ENCODE assay signal across 9 cellular contexts in the genomic region with DNA sequence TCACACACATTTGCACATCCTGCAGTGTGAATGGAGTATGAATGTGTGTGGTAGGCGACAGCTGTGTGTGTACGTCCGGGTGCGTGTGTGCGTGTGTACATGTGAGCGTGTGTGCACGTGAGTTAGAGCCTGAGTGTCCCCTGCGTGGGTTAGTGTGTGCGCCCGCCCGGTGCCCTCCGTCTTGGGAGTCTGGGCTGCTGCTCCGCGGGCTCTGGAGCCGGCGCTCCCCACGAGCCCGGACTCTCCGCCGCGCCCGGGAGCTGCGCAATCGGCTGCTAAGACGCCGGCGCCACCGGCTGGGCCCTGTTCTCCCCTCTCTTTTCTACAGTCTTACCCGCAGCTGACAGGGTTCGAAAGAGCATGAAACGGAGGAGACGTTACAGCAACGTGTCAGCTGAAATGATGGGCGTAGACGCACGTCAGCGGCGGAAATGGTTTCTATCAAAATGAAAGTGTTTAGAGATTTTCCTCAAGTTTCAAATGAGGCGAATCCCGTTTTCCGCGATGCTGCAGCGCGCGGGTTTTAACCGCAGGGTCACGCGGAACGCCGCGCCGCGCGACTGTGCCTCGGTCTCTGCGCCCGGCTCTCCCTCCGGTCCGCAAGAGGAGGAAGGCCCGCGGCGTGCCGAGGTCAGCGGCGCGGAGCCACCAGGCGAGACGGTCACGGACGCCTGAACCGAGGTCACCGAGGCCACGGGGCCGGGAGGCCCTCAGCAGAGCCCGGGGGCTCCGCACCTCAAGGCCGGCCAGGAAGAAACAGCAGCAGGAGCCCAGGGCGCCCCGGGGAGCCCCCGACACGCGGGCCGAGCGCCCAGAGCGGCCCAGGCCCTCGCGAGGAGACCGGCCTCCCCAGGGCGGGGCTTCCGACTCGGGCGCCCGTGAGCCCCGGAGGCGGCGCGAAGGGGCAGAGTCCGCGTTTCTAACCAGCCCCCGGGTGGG.
DNase-seq lines count a peak whose midpoint lies in the region; ATAC-seq, FAIRE-seq and TF ChIP-seq lines count a peak whose summit lies in the region.
"Had no signal": no experiment of that assay in that cellular context is flagged by ENCODE, and none has a peak within 500 bp of the region (broad histone marks: within the 10 kb centered on the region; RNA-seq: fewer than 3 reads in every experiment).

No MANE protein-coding gene starts in this region.

- intact Hi-C loops in activated CD8-positive, alpha-beta T cell treated with anti-CD3 and anti-CD28 coated beads for 36 hours (cut with micrococcal nuclease): no loop called here

- CTCF ChIA-PET in activated CD8-positive, alpha-beta T cell treated with anti-CD3 and anti-CD28 coated beads for 36 hours (lab: Charles Lee): interaction anchor here (1.2 to 1.3 kb wide), 2 partner anchors 47 to 71 kb away, joined by 3 to 4 read pairs; no protein-coding TSS in a partner anchor
- CTCF ChIA-PET in H1 (lab: Charles Lee; ENCODE audit: partially characterized antibody): interaction anchor here (0.8 kb wide), 1 partner anchor 130 kb away, joined by 3 read pairs; no protein-coding TSS in a partner anchor

- TF ChIP-seq RAD21 in H1 (IDR thresholded peaks at IDR 0.05 in 1 of 2, conservative IDR thresholded peaks at IDR 0.05 in 1 of 2; ENCODE audit: low read depth in 2 of 2, low read length in 2 of 2): no peak

- H3K9me3 Mint-ChIP-seq in activated CD8-positive, alpha-beta T cell treated with anti-CD3 and anti-CD28 coated beads for 36 hours: peaks cover 2% of the 10 kb centered on the region
- no peaks in the 10 kb centered on the region for H3K9me3 Mint-ChIP-seq in mesothelial cell of epicardium

- peak overlapping the region; percentile 18; the same call in 1 of the 2 replicates for H4K8ac ChIP-seq in H1 (ENCODE audit: extremely low read depth, insufficient read depth, low read length)

- H3K14ac ChIP-seq in H1 (ENCODE audit: insufficient read length): no peak overlapping the region

- peak overlapping the region; percentile 80 for H3K4me3 Mint-ChIP-seq in activated CD8-positive, alpha-beta T cell treated with anti-CD3 and anti-CD28 coated beads for 36 hours
- H3K4me3 Mint-ChIP-seq in mesothelial cell of epicardium: peak overlapping the region; percentile 69

- peak overlapping the region; percentile 64 for H3K4me3 ChIP-seq in GM12865 (ENCODE audit: low read depth, low read length)
- H3K4me3 ChIP-seq in H1 (ENCODE audit: extremely low read depth in 1 of 4, insufficient read depth in 2 of 4, low read depth in 3 of 4, low read length in 4 of 4): peak overlapping the region; percentile 39 to 61 (median 48)

- no peak overlapping the region for H4K5ac ChIP-seq in H1 (ENCODE audit: insufficient read length, low read depth, low read length)

- no peak overlapping the region for H2AFZ ChIP-seq in H1 (ENCODE audit: low read length)

- no peak overlapping the region for H3K9ac ChIP-seq in H1 (replicated peaks in 1 of 4; ENCODE audit: extremely low read depth in 1 of 4, low read depth in 3 of 4, low read length in 3 of 4)

- no peak overlapping the region for H3K56ac ChIP-seq in H1 (replicated peaks; ENCODE audit: insufficient read length, low read depth, low read length)

- H3K23ac ChIP-seq in H1 (ENCODE audit: insufficient read length): no peak overlapping the region

- H3K79me2 ChIP-seq in H1 (ENCODE audit: control insufficient read depth in 1 of 2, insufficient read depth in 2 of 2, low read length in 2 of 2): no peaks in the 10 kb centered on the region

- H2BK120ac ChIP-seq in H1 (replicated peaks; ENCODE audit: low read depth, low read length): no peak overlapping the region

- H3K36me3 Mint-ChIP-seq in activated CD8-positive, alpha-beta T cell treated with anti-CD3 and anti-CD28 coated beads for 36 hours (ENCODE audit: low read depth): no peaks in the 10 kb centered on the region
- no peaks in the 10 kb centered on the region for H3K36me3 Mint-ChIP-seq in mesothelial cell of epicardium

- peak; percentile 73 for DNase-seq in GM12865 (ENCODE audit: low read depth)
- DNase-seq in activated CD8-positive, alpha-beta T cell treated with anti-CD3 and anti-CD28 coated beads for 36 hours: peak; percentile 84
- DNase-seq in H1 (ENCODE audit: low read depth in 1 of 2, low spot score in 2 of 2): peak in 1 of 2 experiments; percentile 65
- DNase-seq in mesothelial cell of epicardium (ENCODE audit: low spot score in 2 of 2, unreplicated experiment in 2 of 2): no peak
- peak; percentile 28 for DNase-seq in stimulated activated CD8-positive, alpha-beta memory T cell treated with anti-CD3 and anti-CD28 coated beads, Interleukin-15, amount 100 ng/mL, for 24 hours (ENCODE audit: low read depth)
- DNase-seq in NCI-H2029 treated with DMSO at 0.1 percent for 48 hours (lab: John Stamatoyannopoulos, UW): no peak
- DNase-seq in kidney glomerular epithelial cell (lab: John Stamatoyannopoulos, UW): no peak

- H2BK15ac ChIP-seq in H1 (ENCODE audit: low read length): peak overlapping the region; percentile 100; the same call in 1 of the 2 replicates

- H2AK5ac ChIP-seq in H1 (ENCODE audit: low read depth, low read length): peak overlapping the region; percentile 86; the same call in 1 of the 2 replicates

- H3K79me1 ChIP-seq in H1 (ENCODE audit: low read depth, low read length): no peaks in the 10 kb centered on the region

- peak overlapping the region; percentile 97; the same call in 1 of the 2 replicates for H2BK12ac ChIP-seq in H1 (ENCODE audit: low read depth, low read length)

- peak overlapping the region; percentile 77 to 88 for H3K4me2 ChIP-seq in H1 (ENCODE audit: insufficient read depth in 1 of 2, low read depth in 2 of 2, low read length in 2 of 2)

- no peaks in the 10 kb centered on the region for H3K36me3 ChIP-seq in KOPT-K1 (ENCODE audit: insufficient read depth, low read length)
- peaks cover 0 to 5% (median 0%) of the 10 kb centered on the region in 4 experiments; a peak in 1 of 8 replicates for H3K36me3 ChIP-seq in H1 (ENCODE audit: control insufficient read depth in 2 of 4, insufficient read depth in 4 of 4, low read length in 3 of 4)

- H3K27me3 ChIP-seq in H1 (replicated peaks in 1 of 4; ENCODE audit: control insufficient read depth in 3 of 4, extremely low read depth in 1 of 4, insufficient read depth in 3 of 4, low read length in 3 of 4): peaks cover 29 to 44% (median 42%) of the 10 kb centered on the region in 4 experiments

- H2BK20ac ChIP-seq in H1 (ENCODE audit: low read length): no peak overlapping the region

- H4K91ac ChIP-seq in H1 (replicated peaks; ENCODE audit: insufficient read length, low read length): peak overlapping the region; percentile 65

- no peak for TF ChIP-seq POLR2A in H1 (IDR thresholded peaks at IDR 0.05; ENCODE audit: control extremely low read depth in 1 of 2, low read depth in 2 of 2, low read length in 2 of 2)

- WGBS in H1 (ENCODE audit: extremely low coverage in 1 of 2, insufficient coverage in 1 of 2, insufficient read length in 1 of 2, insufficient replicate concordance in 2 of 2, low coverage in 1 of 2, low lambda C conversion rate in 2 of 2, missing lambda C conversion rate in 1 of 2), 2 experiments: 2% methylated on average over 77 of the region's 100 CpGs; no CpG with 5 or more reads in 1 of the 2 experiments

- TF ChIP-seq CTCF in GM12865 (IDR thresholded peaks at IDR 0.05; ENCODE audit: insufficient read depth, low read depth, low read length, missing control alignments): no peak
- no peak for TF ChIP-seq CTCF in activated CD8-positive, alpha-beta T cell treated with anti-CD3 and anti-CD28 coated beads for 36 hours (IDR thresholded peaks at IDR 0.05)
- TF ChIP-seq CTCF in H1 (IDR thresholded peaks at IDR 0.05; ENCODE audit: control extremely low read depth in 1 of 3, insufficient read depth in 1 of 3, low read depth in 1 of 3, low read length in 3 of 3): no peak
- no peak for TF ChIP-seq CTCF in mesothelial cell of epicardium (IDR thresholded peaks at IDR 0.05; ENCODE audit: unreplicated experiment)

- no peaks in the 10 kb centered on the region for H3K27me3 Mint-ChIP-seq in activated CD8-positive, alpha-beta T cell treated with anti-CD3 and anti-CD28 coated beads for 36 hours
- peaks cover 46% of the 10 kb centered on the region for H3K27me3 Mint-ChIP-seq in mesothelial cell of epicardium (ENCODE audit: low read depth)

- TF ChIP-seq EP300 in H1 (IDR thresholded peaks at IDR 0.05; ENCODE audit: borderline replicate concordance in 1 of 2, low read depth in 2 of 2, low read length in 2 of 2): no peak

- H2BK5ac ChIP-seq in H1 (ENCODE audit: low read depth, low read length): no peak overlapping the region

- peaks cover 7% of the 10 kb centered on the region for H3K23me2 ChIP-seq in H1 (ENCODE audit: low read depth, low read length)

- no peak overlapping the region for H3K18ac ChIP-seq in H1 (ENCODE audit: extremely low read depth, low read length)

- POLR2A ChIA-PET in activated CD8-positive, alpha-beta T cell treated with anti-CD3 and anti-CD28 coated beads for 36 hours (lab: Charles Lee): interaction anchor here (0.9 to 1.4 kb wide), 2 partner anchors 466 to 1154 kb away, joined by 3 to 4 read pairs; partner anchors contain the start of gene PCMTD2
- POLR2A ChIA-PET in H1 (lab: Charles Lee; ENCODE audit: partially characterized antibody): interaction anchor here (0.9 to 1.2 kb wide), 4 partner anchors 10 to 29 kb away, joined by 3 to 4 read pairs (median 4); no protein-coding TSS in a partner anchor

- peaks cover 2% of the 10 kb centered on the region in 2 experiments for H4K20me1 ChIP-seq in H1 (replicated peaks in 1 of 2; ENCODE audit: control insufficient read depth in 1 of 2, insufficient read depth in 2 of 2, low read length in 2 of 2)

- H3K4ac ChIP-seq in H1 (replicated peaks; ENCODE audit: insufficient read length, low read depth, low read length): no peak overlapping the region

- H3K9me3 ChIP-seq in KOPT-K1 (ENCODE audit: insufficient read depth, low read length, poor library complexity, severe bottlenecking) (no peaks in the 10 kb centered on the region), H1 (ENCODE audit: insufficient read depth in 2 of 2, low read depth in 1 of 2, low read length in 1 of 2) (peaks cover 0 to 5% of the 10 kb centered on the region in 2 experiments; a peak in 1 of 4 replicates)

- peaks cover 2% of the 10 kb centered on the region for H3K4me1 Mint-ChIP-seq in activated CD8-positive, alpha-beta T cell treated with anti-CD3 and anti-CD28 coated beads for 36 hours (ENCODE audit: low read depth)
- H3K4me1 Mint-ChIP-seq in mesothelial cell of epicardium: peaks cover 4% of the 10 kb centered on the region

- H3K27ac Mint-ChIP-seq in activated CD8-positive, alpha-beta T cell treated with anti-CD3 and anti-CD28 coated beads for 36 hours: peak overlapping the region; percentile 88
- H3K27ac Mint-ChIP-seq in mesothelial cell of epicardium: no peak overlapping the region

- FAIRE-seq in H1 (lab: Jason Lieb, UNC): no peak
- FAIRE-seq: colon had no signal

- peak; percentile 68 for ATAC-seq in activated CD8-positive, alpha-beta T cell treated with anti-CD3 and anti-CD28 coated beads for 36 hours

- H3K4me1 ChIP-seq in H1 (replicated peaks in 1 of 4; ENCODE audit: control insufficient read depth in 3 of 4, insufficient read depth in 4 of 4, low read length in 3 of 4): peaks cover 0 to 14% (median 7%) of the 10 kb centered on the region in 4 experiments; a peak in 6 of 7 replicates

- H3K27ac ChIP-seq in KOPT-K1 (ENCODE audit: low read depth, low read length, poor library complexity, severe bottlenecking): peak overlapping the region; percentile 97
- H3K27ac ChIP-seq in H1 (ENCODE audit: low read depth, low read length): no peak overlapping the region

Comparison
In these comparisons a context has a peak if more than half of its experiments do, and no peak if none do; other contexts are left out.
1. DNase-seq: peak in GM12865 (single experiment), activated CD8-positive, alpha-beta T cell treated with anti-CD3 and anti-CD28 coated beads for 36 hours (single experiment) and stimulated activated CD8-positive, alpha-beta memory T cell treated with anti-CD3 and anti-CD28 coated beads, Interleukin-15, amount 100 ng/mL, for 24 hours (single experiment); none in mesothelial cell of epicardium (0 of 2), NCI-H2029 treated with DMSO at 0.1 percent for 48 hours (single experiment) and kidney glomerular epithelial cell (single experiment).